In the genomic region with DNA sequence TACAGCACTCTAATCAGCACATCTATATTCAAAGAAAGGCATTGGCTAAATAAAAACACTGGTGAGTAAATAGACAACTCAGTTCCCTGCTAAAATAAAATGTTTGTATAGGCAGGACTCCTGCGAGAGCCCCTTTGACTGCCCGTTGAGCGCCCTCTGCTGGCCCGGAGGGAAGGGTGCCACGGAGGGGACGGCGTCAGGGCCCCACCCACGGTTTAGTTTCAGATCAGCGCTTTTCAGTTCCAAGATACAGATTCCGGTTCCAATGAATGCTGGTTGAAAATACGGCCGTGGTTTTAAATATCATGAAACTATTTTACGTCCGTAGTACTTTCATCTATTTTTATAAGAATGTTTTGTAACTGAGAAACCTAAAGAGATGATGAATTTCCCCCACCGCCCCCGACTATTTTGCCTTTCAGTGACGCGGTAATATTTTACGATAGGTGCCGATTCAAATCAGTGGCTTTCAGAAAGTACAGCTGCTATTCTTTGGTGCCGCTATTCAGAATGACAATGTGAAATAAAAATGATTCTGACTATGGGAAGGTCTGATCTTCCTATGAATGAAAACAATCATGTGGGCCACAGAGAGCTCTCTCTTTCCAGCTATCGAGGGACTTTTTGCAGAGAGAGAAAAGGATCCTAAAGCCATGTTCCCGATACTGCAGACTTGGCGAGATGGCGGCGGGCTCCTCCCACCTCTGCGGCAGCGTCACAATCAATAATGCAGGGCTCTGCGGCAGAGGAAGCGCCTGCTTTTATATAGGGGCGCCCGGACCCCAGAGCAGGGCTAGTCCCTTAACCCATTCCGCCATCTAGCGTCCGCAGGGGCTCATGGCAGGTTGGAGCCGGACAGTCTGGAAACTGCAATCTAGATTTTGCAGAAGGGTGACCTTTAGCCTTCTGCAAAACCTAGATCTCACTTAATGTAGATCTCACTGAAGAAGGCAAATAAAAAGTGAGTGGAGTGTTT, we compare ENCODE assay signal across 1 cellular context.
TF ChIP-seq lines count a peak whose summit lies in the region.

No MANE protein-coding gene starts in this region.

TF ChIP-seq in K562, 482 proteins besides CTCF, POLR2A, EP300 and RAD21 (continued from another document):
- TF ChIP-seq, protein P1, sequence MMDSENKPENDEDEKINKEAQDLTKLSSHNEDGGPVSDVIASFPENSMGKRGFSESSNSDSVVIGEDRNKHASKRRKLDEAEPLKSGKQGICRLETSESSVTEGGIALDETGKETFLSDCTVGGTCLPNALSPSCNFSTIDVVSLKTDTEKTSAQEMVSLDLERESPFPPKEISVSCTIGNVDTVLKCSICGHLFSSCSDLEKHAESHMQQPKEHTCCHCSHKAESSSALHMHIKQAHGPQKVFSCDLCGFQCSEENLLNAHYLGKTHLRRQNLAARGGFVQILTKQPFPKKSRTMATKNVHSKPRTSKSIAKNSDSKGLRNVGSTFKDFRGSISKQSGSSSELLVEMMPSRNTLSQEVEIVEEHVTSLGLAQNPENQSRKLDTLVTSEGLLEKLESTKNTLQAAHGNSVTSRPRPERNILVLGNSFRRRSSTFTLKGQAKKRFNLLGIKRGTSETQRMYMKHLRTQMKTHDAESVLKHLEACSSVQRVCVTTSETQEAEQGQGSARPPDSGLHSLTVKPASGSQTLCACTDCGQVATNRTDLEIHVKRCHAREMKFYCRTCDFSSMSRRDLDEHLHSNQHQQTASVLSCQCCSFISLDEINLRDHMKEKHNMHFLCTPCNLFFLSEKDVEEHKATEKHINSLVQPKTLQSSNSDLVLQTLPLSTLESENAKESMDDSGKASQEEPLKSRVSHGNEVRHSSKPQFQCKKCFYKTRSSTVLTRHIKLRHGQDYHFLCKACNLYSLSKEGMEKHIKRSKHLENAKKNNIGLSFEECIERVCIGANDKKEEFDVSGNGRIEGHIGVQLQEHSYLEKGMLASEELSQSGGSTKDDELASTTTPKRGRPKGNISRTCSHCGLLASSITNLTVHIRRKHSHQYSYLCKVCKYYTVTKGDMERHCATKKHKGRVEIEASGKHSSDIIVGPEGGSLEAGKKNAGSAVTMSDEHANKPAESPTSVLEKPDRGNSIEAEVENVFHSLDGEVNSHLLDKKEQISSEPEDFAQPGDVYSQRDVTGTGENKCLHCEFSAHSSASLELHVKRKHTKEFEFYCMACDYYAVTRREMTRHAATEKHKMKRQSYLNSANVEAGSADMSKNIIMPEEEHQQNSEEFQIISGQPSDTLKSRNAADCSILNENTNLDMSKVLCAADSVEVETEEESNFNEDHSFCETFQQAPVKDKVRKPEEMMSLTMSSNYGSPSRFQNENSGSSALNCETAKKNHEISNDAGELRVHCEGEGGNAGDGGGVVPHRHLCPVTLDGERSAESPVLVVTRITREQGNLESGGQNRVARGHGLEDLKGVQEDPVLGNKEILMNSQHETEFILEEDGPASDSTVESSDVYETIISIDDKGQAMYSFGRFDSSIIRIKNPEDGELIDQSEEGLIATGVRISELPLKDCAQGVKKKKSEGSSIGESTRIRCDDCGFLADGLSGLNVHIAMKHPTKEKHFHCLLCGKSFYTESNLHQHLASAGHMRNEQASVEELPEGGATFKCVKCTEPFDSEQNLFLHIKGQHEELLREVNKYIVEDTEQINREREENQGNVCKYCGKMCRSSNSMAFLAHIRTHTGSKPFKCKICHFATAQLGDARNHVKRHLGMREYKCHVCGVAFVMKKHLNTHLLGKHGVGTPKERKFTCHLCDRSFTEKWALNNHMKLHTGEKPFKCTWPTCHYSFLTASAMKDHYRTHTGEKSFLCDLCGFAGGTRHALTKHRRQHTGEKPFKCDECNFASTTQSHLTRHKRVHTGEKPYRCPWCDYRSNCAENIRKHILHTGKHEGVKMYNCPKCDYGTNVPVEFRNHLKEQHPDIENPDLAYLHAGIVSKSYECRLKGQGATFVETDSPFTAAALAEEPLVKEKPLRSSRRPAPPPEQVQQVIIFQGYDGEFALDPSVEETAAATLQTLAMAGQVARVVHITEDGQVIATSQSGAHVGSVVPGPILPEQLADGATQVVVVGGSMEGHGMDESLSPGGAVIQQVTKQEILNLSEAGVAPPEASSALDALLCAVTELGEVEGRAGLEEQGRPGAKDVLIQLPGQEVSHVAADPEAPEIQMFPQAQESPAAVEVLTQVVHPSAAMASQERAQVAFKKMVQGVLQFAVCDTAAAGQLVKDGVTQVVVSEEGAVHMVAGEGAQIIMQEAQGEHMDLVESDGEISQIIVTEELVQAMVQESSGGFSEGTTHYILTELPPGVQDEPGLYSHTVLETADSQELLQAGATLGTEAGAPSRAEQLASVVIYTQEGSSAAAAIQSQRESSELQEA (IDR thresholded peaks at IDR 0.05; ENCODE audit: low read depth) = no peak
- TF ChIP-seq, protein P2, sequence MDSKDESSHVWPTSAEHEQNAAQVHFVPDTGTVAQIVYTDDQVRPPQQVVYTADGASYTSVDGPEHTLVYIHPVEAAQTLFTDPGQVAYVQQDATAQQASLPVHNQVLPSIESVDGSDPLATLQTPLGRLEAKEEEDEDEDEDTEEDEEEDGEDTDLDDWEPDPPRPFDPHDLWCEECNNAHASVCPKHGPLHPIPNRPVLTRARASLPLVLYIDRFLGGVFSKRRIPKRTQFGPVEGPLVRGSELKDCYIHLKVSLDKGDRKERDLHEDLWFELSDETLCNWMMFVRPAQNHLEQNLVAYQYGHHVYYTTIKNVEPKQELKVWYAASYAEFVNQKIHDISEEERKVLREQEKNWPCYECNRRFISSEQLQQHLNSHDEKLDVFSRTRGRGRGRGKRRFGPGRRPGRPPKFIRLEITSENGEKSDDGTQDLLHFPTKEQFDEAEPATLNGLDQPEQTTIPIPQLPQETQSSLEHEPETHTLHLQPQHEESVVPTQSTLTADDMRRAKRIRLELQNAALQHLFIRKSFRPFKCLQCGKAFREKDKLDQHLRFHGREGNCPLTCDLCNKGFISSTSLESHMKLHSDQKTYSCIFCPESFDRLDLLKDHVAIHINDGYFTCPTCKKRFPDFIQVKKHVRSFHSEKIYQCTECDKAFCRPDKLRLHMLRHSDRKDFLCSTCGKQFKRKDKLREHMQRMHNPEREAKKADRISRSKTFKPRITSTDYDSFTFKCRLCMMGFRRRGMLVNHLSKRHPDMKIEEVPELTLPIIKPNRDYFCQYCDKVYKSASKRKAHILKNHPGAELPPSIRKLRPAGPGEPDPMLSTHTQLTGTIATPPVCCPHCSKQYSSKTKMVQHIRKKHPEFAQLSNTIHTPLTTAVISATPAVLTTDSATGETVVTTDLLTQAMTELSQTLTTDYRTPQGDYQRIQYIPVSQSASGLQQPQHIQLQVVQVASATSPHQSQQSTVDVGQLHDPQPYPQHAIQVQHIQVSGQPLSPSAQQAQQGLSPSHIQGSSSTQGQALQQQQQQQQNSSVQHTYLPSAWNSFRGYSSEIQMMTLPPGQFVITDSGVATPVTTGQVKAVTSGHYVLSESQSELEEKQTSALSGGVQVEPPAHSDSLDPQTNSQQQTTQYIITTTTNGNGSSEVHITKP (IDR thresholded peaks at IDR 0.05; ENCODE audit: partially characterized antibody) = no peak
- TF ChIP-seq, protein P3, sequence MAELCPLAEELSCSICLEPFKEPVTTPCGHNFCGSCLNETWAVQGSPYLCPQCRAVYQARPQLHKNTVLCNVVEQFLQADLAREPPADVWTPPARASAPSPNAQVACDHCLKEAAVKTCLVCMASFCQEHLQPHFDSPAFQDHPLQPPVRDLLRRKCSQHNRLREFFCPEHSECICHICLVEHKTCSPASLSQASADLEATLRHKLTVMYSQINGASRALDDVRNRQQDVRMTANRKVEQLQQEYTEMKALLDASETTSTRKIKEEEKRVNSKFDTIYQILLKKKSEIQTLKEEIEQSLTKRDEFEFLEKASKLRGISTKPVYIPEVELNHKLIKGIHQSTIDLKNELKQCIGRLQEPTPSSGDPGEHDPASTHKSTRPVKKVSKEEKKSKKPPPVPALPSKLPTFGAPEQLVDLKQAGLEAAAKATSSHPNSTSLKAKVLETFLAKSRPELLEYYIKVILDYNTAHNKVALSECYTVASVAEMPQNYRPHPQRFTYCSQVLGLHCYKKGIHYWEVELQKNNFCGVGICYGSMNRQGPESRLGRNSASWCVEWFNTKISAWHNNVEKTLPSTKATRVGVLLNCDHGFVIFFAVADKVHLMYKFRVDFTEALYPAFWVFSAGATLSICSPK (IDR thresholded peaks at IDR 0.05; ENCODE audit: borderline replicate concordance) = no peak
- TF ChIP-seq, protein P4, sequence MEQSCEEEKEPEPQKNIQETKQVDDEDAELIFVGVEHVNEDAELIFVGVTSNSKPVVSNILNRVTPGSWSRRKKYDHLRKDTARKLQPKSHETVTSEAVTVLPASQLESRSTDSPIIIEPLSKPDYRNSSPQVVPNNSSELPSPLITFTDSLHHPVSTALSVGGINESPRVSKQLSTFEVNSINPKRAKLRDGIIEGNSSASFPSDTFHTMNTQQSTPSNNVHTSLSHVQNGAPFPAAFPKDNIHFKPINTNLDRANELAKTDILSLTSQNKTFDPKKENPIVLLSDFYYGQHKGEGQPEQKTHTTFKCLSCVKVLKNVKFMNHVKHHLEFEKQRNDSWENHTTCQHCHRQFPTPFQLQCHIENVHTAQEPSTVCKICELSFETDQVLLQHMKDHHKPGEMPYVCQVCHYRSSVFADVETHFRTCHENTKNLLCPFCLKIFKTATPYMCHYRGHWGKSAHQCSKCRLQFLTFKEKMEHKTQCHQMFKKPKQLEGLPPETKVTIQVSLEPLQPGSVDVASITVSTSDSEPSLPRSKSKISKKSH (CRISPR knock-in tag; IDR thresholded peaks at IDR 0.05) = no peak
- no peak for TF ChIP-seq ZNF76 (CRISPR knock-in tag; IDR thresholded peaks at IDR 0.05; ENCODE audit: borderline replicate concordance)
